In genomic region chr12:114163766-114164165, GRCh38 we compare ENCODE assay signal across 15 cellular contexts.
A peak's percentile ranks its signal among the peaks of the same experiment; 100 is the strongest.
DNase-seq lines count a peak whose midpoint lies in the region; ATAC-seq and TF ChIP-seq lines count a peak whose summit lies in the region.
"Had no signal": no experiment of that assay in that cellular context is flagged by ENCODE, and none has a peak within 500 bp of the region (broad histone marks: within the 10 kb centered on the region; RNA-seq: fewer than 3 reads in every experiment).

No MANE protein-coding gene starts in this region.

- no peak overlapping the region for H3K4me3 ChIP-seq in AG09309 (ENCODE audit: control insufficient read depth, low read depth, low read length)
- H3K4me3 ChIP-seq: heart right ventricle, psoas muscle had no signal

- H3K9me3 Mint-ChIP-seq in glutamatergic neuron (ENCODE audit: unreplicated experiment), result no peaks in the 10 kb centered on the region
- H3K9me3 Mint-ChIP-seq: activated T-cell treated with anti-CD3 and anti-CD28 coated beads, Interleukin-2, amount 50 U/mL, for 24 hours had no signal

- no peak overlapping the region for H3K4me3 Mint-ChIP-seq in glutamatergic neuron (ENCODE audit: unreplicated experiment)
- H3K4me3 Mint-ChIP-seq: activated T-cell treated with anti-CD3 and anti-CD28 coated beads, Interleukin-2, amount 50 U/mL, for 24 hours had no signal

- H3K4me1 Mint-ChIP-seq in glutamatergic neuron (ENCODE audit: low read depth, unreplicated experiment), result no peaks in the 10 kb centered on the region

- DNase-seq in AG09309 (ENCODE audit: low read depth) (peak; percentile 89), HS-5 (ENCODE audit: low read depth) (peak; percentile 4), T1000 (lab: John Stamatoyannopoulos, UW) (peak; percentile 2), fibroblast of the conjunctiva (ENCODE audit: low read depth) (peak; percentile 4), glutamatergic neuron (no peak), G401 (ENCODE audit: low spot score) (no peak)
- DNase-seq: activated T-cell treated with anti-CD3 and anti-CD28 coated beads, Interleukin-2, amount 50 U/mL, for 24 hours; amniotic stem cell; BE2C; heart right ventricle; NCI-H146; NCI-H526 treated with DMSO at 0.1 percent for 48 hours; psoas muscle had no signal

- peaks cover 2% of the 10 kb centered on the region for H3K27me3 Mint-ChIP-seq in glutamatergic neuron (ENCODE audit: unreplicated experiment)
- H3K27me3 Mint-ChIP-seq: activated T-cell treated with anti-CD3 and anti-CD28 coated beads, Interleukin-2, amount 50 U/mL, for 24 hours had no signal

- in situ Hi-C loops in G401 (cut with HindIII; ENCODE audit: low sequenced_read_pairs), result no loop called here

- ATAC-seq in HG02623 (IDR thresholded peaks at IDR 0.05; ENCODE audit: unreplicated experiment) (no peak), HG03354 (IDR thresholded peaks at IDR 0.05; ENCODE audit: poor library complexity, severe bottlenecking, unreplicated experiment) (no peak)
- ATAC-seq: heart right ventricle, psoas muscle had no signal

- H3K36me3 Mint-ChIP-seq in glutamatergic neuron (ENCODE audit: unreplicated experiment), result no peaks in the 10 kb centered on the region

- no peak overlapping the region for H3K27ac Mint-ChIP-seq in glutamatergic neuron (ENCODE audit: unreplicated experiment)
- H3K27ac Mint-ChIP-seq: activated T-cell treated with anti-CD3 and anti-CD28 coated beads, Interleukin-2, amount 50 U/mL, for 24 hours had no signal

- TF ChIP-seq CTCF in AG09309 (IDR thresholded peaks at IDR 0.05; ENCODE audit: control insufficient read depth, insufficient read depth, low read depth, low read length, missing control alignments), result no peak
- no peak for TF ChIP-seq CTCF in glutamatergic neuron (IDR thresholded peaks at IDR 0.05; ENCODE audit: partially characterized antibody, unreplicated experiment)

Comparison
In these comparisons a context has a peak if more than half of its experiments do, and no peak if none do; other contexts are left out.
1. DNase-seq: peak in AG09309 (single experiment), HS-5 (single experiment), T1000 (single experiment) and fibroblast of the conjunctiva (single experiment); none in glutamatergic neuron (single experiment) and G401 (single experiment).